In the genomic region with DNA sequence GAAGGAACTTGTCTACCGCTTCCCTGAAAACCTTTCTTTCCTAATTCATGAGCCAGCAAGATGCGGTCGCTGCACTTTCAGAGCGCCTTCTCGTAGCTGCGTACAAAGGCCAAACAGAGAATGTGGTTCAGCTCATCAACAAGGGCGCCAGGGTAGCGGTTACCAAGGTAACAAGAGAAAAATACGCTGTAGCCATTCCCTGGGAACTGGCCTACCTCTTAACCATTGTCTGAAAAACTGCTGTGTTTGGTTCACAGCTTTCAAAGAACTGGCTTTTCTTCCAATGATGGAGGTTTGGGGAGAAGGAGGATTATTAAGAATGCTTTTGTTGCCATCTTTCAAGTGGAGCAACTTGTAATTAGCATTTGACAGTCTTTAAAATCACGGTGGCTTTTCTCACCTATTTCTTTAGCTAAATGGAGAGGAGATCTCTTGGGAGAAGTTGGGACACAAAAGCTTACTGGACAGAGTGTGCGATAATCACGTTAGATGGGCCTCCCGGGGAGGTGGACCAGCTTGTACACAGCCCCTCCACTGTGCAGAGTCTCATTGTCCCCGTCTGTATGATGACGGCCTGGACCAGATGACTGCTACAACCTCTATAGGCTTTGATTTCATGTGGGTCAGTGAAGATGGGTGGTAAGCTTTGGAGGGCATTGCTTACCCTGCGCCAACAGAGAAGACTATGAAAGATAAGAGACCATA, we compare ENCODE assay signal across 1 cellular context.
TF ChIP-seq lines count a peak whose summit lies in the region.

No MANE protein-coding gene starts in this region.

TF ChIP-seq in WTC11, 78 proteins besides CTCF, POLR2A, EP300 and RAD21 (continued from another document):
- TF ChIP-seq, protein P1, sequence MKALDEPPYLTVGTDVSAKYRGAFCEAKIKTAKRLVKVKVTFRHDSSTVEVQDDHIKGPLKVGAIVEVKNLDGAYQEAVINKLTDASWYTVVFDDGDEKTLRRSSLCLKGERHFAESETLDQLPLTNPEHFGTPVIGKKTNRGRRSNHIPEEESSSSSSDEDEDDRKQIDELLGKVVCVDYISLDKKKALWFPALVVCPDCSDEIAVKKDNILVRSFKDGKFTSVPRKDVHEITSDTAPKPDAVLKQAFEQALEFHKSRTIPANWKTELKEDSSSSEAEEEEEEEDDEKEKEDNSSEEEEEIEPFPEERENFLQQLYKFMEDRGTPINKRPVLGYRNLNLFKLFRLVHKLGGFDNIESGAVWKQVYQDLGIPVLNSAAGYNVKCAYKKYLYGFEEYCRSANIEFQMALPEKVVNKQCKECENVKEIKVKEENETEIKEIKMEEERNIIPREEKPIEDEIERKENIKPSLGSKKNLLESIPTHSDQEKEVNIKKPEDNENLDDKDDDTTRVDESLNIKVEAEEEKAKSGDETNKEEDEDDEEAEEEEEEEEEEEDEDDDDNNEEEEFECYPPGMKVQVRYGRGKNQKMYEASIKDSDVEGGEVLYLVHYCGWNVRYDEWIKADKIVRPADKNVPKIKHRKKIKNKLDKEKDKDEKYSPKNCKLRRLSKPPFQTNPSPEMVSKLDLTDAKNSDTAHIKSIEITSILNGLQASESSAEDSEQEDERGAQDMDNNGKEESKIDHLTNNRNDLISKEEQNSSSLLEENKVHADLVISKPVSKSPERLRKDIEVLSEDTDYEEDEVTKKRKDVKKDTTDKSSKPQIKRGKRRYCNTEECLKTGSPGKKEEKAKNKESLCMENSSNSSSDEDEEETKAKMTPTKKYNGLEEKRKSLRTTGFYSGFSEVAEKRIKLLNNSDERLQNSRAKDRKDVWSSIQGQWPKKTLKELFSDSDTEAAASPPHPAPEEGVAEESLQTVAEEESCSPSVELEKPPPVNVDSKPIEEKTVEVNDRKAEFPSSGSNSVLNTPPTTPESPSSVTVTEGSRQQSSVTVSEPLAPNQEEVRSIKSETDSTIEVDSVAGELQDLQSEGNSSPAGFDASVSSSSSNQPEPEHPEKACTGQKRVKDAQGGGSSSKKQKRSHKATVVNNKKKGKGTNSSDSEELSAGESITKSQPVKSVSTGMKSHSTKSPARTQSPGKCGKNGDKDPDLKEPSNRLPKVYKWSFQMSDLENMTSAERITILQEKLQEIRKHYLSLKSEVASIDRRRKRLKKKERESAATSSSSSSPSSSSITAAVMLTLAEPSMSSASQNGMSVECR (CRISPR knock-in tag; IDR thresholded peaks at IDR 0.05; ENCODE audit: borderline replicate concordance): no peak
- TF ChIP-seq SOX15 (CRISPR knock-in tag; IDR thresholded peaks at IDR 0.05): no peak
- no peak for TF ChIP-seq ZBTB21 (CRISPR knock-in tag; IDR thresholded peaks at IDR 0.05; ENCODE audit: borderline replicate concordance)
- TF ChIP-seq, protein P2, sequence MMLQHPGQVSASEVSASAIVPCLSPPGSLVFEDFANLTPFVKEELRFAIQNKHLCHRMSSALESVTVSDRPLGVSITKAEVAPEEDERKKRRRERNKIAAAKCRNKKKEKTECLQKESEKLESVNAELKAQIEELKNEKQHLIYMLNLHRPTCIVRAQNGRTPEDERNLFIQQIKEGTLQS (CRISPR knock-in tag; conservative IDR thresholded peaks at IDR 0.05): no peak
- TF ChIP-seq TP53 (CRISPR knock-in tag; IDR thresholded peaks at IDR 0.05): no peak
- TF ChIP-seq NR1H2 (CRISPR knock-in tag; IDR thresholded peaks at IDR 0.05): no peak
- TF ChIP-seq, protein P3, sequence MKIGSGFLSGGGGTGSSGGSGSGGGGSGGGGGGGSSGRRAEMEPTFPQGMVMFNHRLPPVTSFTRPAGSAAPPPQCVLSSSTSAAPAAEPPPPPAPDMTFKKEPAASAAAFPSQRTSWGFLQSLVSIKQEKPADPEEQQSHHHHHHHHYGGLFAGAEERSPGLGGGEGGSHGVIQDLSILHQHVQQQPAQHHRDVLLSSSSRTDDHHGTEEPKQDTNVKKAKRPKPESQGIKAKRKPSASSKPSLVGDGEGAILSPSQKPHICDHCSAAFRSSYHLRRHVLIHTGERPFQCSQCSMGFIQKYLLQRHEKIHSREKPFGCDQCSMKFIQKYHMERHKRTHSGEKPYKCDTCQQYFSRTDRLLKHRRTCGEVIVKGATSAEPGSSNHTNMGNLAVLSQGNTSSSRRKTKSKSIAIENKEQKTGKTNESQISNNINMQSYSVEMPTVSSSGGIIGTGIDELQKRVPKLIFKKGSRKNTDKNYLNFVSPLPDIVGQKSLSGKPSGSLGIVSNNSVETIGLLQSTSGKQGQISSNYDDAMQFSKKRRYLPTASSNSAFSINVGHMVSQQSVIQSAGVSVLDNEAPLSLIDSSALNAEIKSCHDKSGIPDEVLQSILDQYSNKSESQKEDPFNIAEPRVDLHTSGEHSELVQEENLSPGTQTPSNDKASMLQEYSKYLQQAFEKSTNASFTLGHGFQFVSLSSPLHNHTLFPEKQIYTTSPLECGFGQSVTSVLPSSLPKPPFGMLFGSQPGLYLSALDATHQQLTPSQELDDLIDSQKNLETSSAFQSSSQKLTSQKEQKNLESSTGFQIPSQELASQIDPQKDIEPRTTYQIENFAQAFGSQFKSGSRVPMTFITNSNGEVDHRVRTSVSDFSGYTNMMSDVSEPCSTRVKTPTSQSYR (CRISPR knock-in tag; IDR thresholded peaks at IDR 0.05): no peak
- TF ChIP-seq NR2C2 (CRISPR knock-in tag; IDR thresholded peaks at IDR 0.05): no peak
